10 cellular contexts compared by ENCODE assay signal in genomic region chr11:122691751-122692150, GRCh38. TPM values are rescaled to one million over a fixed set of nuclear protein-coding genes. Genes with fewer than 3 reads are reported as not detected.
DNase-seq lines count a peak whose midpoint lies in the region; FAIRE-seq and TF ChIP-seq lines count a peak whose summit lies in the region.
"Had no signal": no experiment of that assay in that cellular context is flagged by ENCODE, and none has a peak within 500 bp of the region (broad histone marks: within the 10 kb centered on the region; RNA-seq: fewer than 3 reads in every experiment).

No MANE protein-coding gene starts in this region.

- peak overlapping the region; percentile 63 for H3K27ac ChIP-seq in CD4-positive, alpha-beta memory T cell (ENCODE audit: low read depth, low read length)
- peak overlapping the region; percentile 7; the same call in 1 of the 2 replicates for H3K27ac ChIP-seq in PC-9
- H3K27ac ChIP-seq in fibroblast of lung (ENCODE audit: insufficient read depth, low read length) = peak overlapping the region; percentile 74
- H3K27ac ChIP-seq in rectal smooth muscle tissue (ENCODE audit: low read depth, low read length) = peak overlapping the region; percentile 76

- H3K36me3 Mint-ChIP-seq in CD4-positive, alpha-beta memory T cell = peaks cover 2 to 18% of the 10 kb centered on the region in 2 donors

- no peaks in the 10 kb centered on the region for H3K9me3 Mint-ChIP-seq in CD4-positive, alpha-beta memory T cell

- DNase-seq in CD4-positive, alpha-beta memory T cell = no peak
- DNase-seq in PC-9 = no peak
- no peak for DNase-seq in fibroblast of lung (ENCODE audit: low read depth in 2 of 2)
- DNase-seq in HT-29 (ENCODE audit: low spot score) = no peak
- no peak for DNase-seq in NCI-H748 (lab: John Stamatoyannopoulos, UW; ENCODE audit: unreplicated experiment)
- no peak for DNase-seq in RCC 7860 (ENCODE audit: low spot score)
- no peak for DNase-seq in D721Med (ENCODE audit: insufficient read length, low spot score)
- DNase-seq: SHP77 treated with DMSO at 0.1 percent for 48 hours had no signal

- no peaks in the 10 kb centered on the region for H3K9me2 ChIP-seq in PC-9 (ENCODE audit: insufficient read depth)

- H3K4me1 ChIP-seq in CD4-positive, alpha-beta memory T cell (ENCODE audit: insufficient read depth, low read length) = peaks cover 83% of the 10 kb centered on the region
- H3K4me1 ChIP-seq in PC-9 (replicated peaks; ENCODE audit: insufficient read depth) = peaks cover 5% of the 10 kb centered on the region
- H3K4me1 ChIP-seq in fibroblast of lung (ENCODE audit: control insufficient read depth, extremely low read depth, insufficient read depth, low read length) = peaks cover 7% of the 10 kb centered on the region
- peaks cover 15% of the 10 kb centered on the region for H3K4me1 ChIP-seq in rectal smooth muscle tissue (ENCODE audit: control insufficient read depth, insufficient read depth, low read length)

- no peak overlapping the region for H3K4me2 ChIP-seq in PC-9
- no peak overlapping the region for H3K4me2 ChIP-seq in fibroblast of lung (ENCODE audit: extremely low read depth, insufficient read depth, low read length)

- H3K9me3 ChIP-seq in CD4-positive, alpha-beta memory T cell (ENCODE audit: control insufficient read depth in 1 of 2, low read length in 2 of 2) = no peaks in the 10 kb centered on the region
- H3K9me3 ChIP-seq in PC-9 (ENCODE audit: insufficient read depth, low read depth) = no peaks in the 10 kb centered on the region
- H3K9me3 ChIP-seq in fibroblast of lung (ENCODE audit: control insufficient read depth, insufficient read depth, low read depth, low read length) = no peaks in the 10 kb centered on the region

- CTCF ChIA-PET in CD4-positive, alpha-beta memory T cell (lab: Charles Lee; ENCODE audit: partially characterized antibody) = interaction anchor here (0.6 to 3.2 kb wide), 11 partner anchors 8 to 63 kb away, joined by 3 to 17 read pairs (median 4); partner anchors contain the start of gene UBASH3B
- CTCF ChIA-PET in PC-9 (lab: Charles Lee) = no interaction called here

- TF ChIP-seq CTCF in PC-9 (conservative IDR thresholded peaks at IDR 0.05) (no peak), fibroblast of lung (conservative IDR thresholded peaks at IDR 0.05 in 1 of 2, IDR thresholded peaks at IDR 0.05 in 1 of 2; ENCODE audit: low read depth in 1 of 2, low read length in 2 of 2) (no peak), D721Med (IDR thresholded peaks at IDR 0.05; ENCODE audit: insufficient read depth, missing control alignments) (no peak)

- H4K20me1 ChIP-seq in PC-9 (ENCODE audit: insufficient read depth) (peaks cover 14% of the 10 kb centered on the region; the same call in 1 of the 2 replicates), fibroblast of lung (ENCODE audit: control insufficient read depth, extremely low read depth, insufficient read depth, low read length) (no peaks in the 10 kb centered on the region)

- POLR2A ChIA-PET in CD4-positive, alpha-beta memory T cell (lab: Charles Lee; ENCODE audit: partially characterized antibody) = interaction anchor here (0.8 to 3.8 kb wide), 15 partner anchors 9 to 372 kb away, joined by 3 to 50 read pairs (median 7); partner anchors contain the start of gene UBASH3B
- POLR2A ChIA-PET in PC-9 (lab: Charles Lee; ENCODE audit: unreplicated experiment) = no interaction called here

- no peak for FAIRE-seq in RCC 7860 (lab: Jason Lieb, UNC)
- FAIRE-seq in D721Med (lab: Jason Lieb, UNC) = no peak
- FAIRE-seq: G401.6 had no signal

- H3K36me3 ChIP-seq in CD4-positive, alpha-beta memory T cell (ENCODE audit: insufficient read depth, low read length) = no peaks in the 10 kb centered on the region
- H3K36me3 ChIP-seq in PC-9 (ENCODE audit: low read depth) = peaks cover 10% of the 10 kb centered on the region; the same call in 1 of the 2 replicates
- no peaks in the 10 kb centered on the region for H3K36me3 ChIP-seq in fibroblast of lung (ENCODE audit: control insufficient read depth, insufficient read depth, low read length)
- H3K36me3 ChIP-seq in rectal smooth muscle tissue (ENCODE audit: control insufficient read depth, insufficient read depth, low read length) = no peaks in the 10 kb centered on the region

- BruUV-seq in PC-9 (replicated peaks; lab: Mats Ljungman, UMichigan) = no TSS peak

- H3K79me2 ChIP-seq in PC-9 (ENCODE audit: low read depth) (peaks cover 91% of the 10 kb centered on the region), fibroblast of lung (ENCODE audit: control insufficient read depth, insufficient read depth, low read length) (peaks cover 24% of the 10 kb centered on the region)

- H3K4me3 ChIP-seq in CD4-positive, alpha-beta memory T cell (ENCODE audit: low read length in 2 of 2) = no peak overlapping the region
- no peak overlapping the region for H3K4me3 ChIP-seq in PC-9
- no peak overlapping the region for H3K4me3 ChIP-seq in fibroblast of lung (replicated peaks in 1 of 4; ENCODE audit: control extremely low read depth in 1 of 4, insufficient read depth in 1 of 4, low read depth in 3 of 4, low read length in 4 of 4)
- no peak overlapping the region for H3K4me3 ChIP-seq in rectal smooth muscle tissue (ENCODE audit: low read length)

- intact Hi-C loops in CD4-positive, alpha-beta memory T cell (cut with micrococcal nuclease) = no loop called here
- intact Hi-C loops in PC-9 (cut with micrococcal nuclease; ENCODE audit: unreplicated experiment) = no loop called here

- no peaks in the 10 kb centered on the region for H3K27me3 ChIP-seq in CD4-positive, alpha-beta memory T cell (ENCODE audit: insufficient read depth, low read length)
- H3K27me3 ChIP-seq in PC-9 (ENCODE audit: insufficient read depth, low read depth) (no peaks in the 10 kb centered on the region), fibroblast of lung (ENCODE audit: control insufficient read depth, insufficient read depth, low read length) (no peaks in the 10 kb centered on the region), rectal smooth muscle tissue (ENCODE audit: control insufficient read depth, insufficient read depth, low read length) (no peaks in the 10 kb centered on the region)

- H3K4me3 Mint-ChIP-seq in CD4-positive, alpha-beta memory T cell = peak overlapping the region in 6 of 8 donors; percentile 14 to 88 (median 77)

- H3K27ac Mint-ChIP-seq in CD4-positive, alpha-beta memory T cell = peak overlapping the region; percentile 92 to 94 (median 93)

- peak overlapping the region; percentile 1 for H3K9ac ChIP-seq in fibroblast of lung (ENCODE audit: insufficient read depth, low read length)
- H3K9ac ChIP-seq in rectal smooth muscle tissue (ENCODE audit: low read length) = no peak overlapping the region

- H3K27me3 Mint-ChIP-seq in CD4-positive, alpha-beta memory T cell = no peaks in the 10 kb centered on the region

- H3K4me1 Mint-ChIP-seq in CD4-positive, alpha-beta memory T cell = peaks cover 59 to 87% (median 73%) of the 10 kb centered on the region in 4 donors

- H2AFZ ChIP-seq in PC-9 (no peak overlapping the region), fibroblast of lung (ENCODE audit: low read length) (peak overlapping the region; percentile 3)

- peaks cover 54% of the 10 kb centered on the region for H3F3A ChIP-seq in PC-9 (ENCODE audit: insufficient read depth, low read depth)

RNA-seq across cellular contexts. Expression of gene UBASH3B, which starts 36.2 kb away (rescaled TPM):
- 10 to 100 TPM; 26.6 to 30.9 TPM for total RNA-seq in CD4-positive, alpha-beta memory T cell
- polyA plus RNA-seq in CD4-positive, alpha-beta memory T cell = 10 to 100 TPM in 1 of 2 donors, 1 to 10 TPM in 1; 6.7 to 13.9 TPM
- total RNA-seq in PC-9 (2021) = 80.3 and 81.9 TPM in 2 replicates
- total RNA-seq in fibroblast of lung = 22.9 and 44.4 TPM in 2 replicates
- polyA plus RNA-seq in fibroblast of lung = 13.1 and 38.0 TPM in 2 replicates
- polyA plus RNA-seq in fibroblast of lung (2012) = 8.8 and 20.3 TPM in 2 replicates
- polyA minus RNA-seq in fibroblast of lung (ENCODE audit: low replicate concordance) = 38.6 and 128 TPM in 2 replicates
- total RNA-seq in HT-29 (2014; rRNA removed; shearing (Covaris generic)) = 46.8 and 57.9 TPM in 2 replicates

Comparison
In these comparisons a context has a peak if more than half of its experiments do, and no peak if none do; other contexts are left out.
1. H3K27ac ChIP-seq: peak in every context shown above with its lines; median percentile 76 in rectal smooth muscle tissue; 74 in fibroblast of lung; 63 in CD4-positive, alpha-beta memory T cell; 7 in PC-9.